8 cellular contexts compared by ENCODE assay signal in the genomic region with DNA sequence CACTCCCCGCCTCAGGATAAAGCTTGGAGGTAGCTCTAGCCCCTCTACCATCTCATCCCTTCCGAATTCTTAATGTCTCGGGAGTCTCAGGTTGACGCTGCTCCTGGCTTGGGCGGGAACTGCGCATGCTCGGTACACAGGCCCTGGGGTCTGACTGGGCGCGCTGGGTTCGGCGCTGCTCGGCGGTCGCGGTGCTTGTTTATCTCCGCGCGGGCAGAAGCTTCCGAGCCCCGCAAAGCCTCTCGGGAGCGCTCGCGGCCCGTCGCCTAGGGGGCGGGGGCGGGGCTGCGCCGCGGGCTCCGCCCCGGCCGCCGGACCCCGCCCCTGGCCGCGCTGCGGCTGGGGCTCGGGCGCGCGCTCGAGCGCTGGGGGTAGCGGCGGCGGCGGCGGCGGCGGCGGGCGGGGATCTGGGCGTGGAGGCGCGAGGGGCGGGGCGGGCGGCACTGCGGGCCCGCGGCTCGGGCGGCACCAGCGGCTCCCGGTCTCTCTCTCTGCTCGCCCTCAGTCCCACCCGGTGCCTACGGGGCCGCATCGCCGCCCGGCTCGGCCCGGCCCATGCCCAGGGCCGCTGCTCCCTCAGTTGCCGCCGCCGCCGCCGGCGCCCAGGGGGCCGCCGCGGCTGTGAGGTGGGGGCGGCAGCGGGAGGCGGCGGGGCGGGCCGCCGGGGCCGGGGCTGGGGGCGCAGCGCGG. TPM values are rescaled to one million over a fixed set of nuclear protein-coding genes. Genes with fewer than 3 reads are reported as not detected.
DNase-seq lines count a peak whose midpoint lies in the region; ATAC-seq and TF ChIP-seq lines count a peak whose summit lies in the region.

RAP2A (plus strand) TSS at position 443 of the 690 bp plus-strand sequence. CDS start 302 bp downstream, outside the sequence.

- no peaks in the 10 kb centered on the region for H3K9me3 Mint-ChIP-seq in activated naive CD4-positive, alpha-beta T cell treated with anti-CD3 and anti-CD28 coated beads, Interleukin-2, amount 50 U/mL, for 24 hours

- TF ChIP-seq CTCF in omental fat pad (IDR thresholded peaks at IDR 0.05) = no peak

- peak; percentile 41 for ATAC-seq in HG02571 (IDR thresholded peaks at IDR 0.05; ENCODE audit: unreplicated experiment)
- peak; percentile 74 for ATAC-seq in SK-N-SH treated with all-trans-retinoic acid at 6 μM for 48 hours
- ATAC-seq in omental fat pad (ENCODE audit: low FRiP score) = peak; percentile 76

- H3K27ac ChIP-seq in temporal lobe (ENCODE audit: low read depth, low read length) = peak within 1 kb of the TSS; percentile 99

- H3K27me3 Mint-ChIP-seq in activated naive CD4-positive, alpha-beta T cell treated with anti-CD3 and anti-CD28 coated beads, Interleukin-2, amount 50 U/mL, for 24 hours = peaks cover 1% of the 10 kb centered on the region

- no peaks in the 10 kb centered on the region for H3K36me3 Mint-ChIP-seq in activated naive CD4-positive, alpha-beta T cell treated with anti-CD3 and anti-CD28 coated beads, Interleukin-2, amount 50 U/mL, for 24 hours

- H3K27ac Mint-ChIP-seq in activated naive CD4-positive, alpha-beta T cell treated with anti-CD3 and anti-CD28 coated beads, Interleukin-2, amount 50 U/mL, for 24 hours = peak within 1 kb of the TSS; percentile 98

- peak; percentile 45 for DNase-seq in GM04503 (ENCODE audit: low read depth)
- DNase-seq in NCI-H1048 (lab: John Stamatoyannopoulos, UW) = peak; percentile 84
- peak; percentile 52 for DNase-seq in glomerular endothelial cell (ENCODE audit: extremely low read depth, low read depth, low spot score)
- peak; percentile 44 for DNase-seq in omental fat pad (ENCODE audit: low spot score)

- peaks cover 27% of the 10 kb centered on the region for H3K4me1 Mint-ChIP-seq in activated naive CD4-positive, alpha-beta T cell treated with anti-CD3 and anti-CD28 coated beads, Interleukin-2, amount 50 U/mL, for 24 hours

- peak within 1 kb of the TSS; percentile 94 for H3K4me3 Mint-ChIP-seq in activated naive CD4-positive, alpha-beta T cell treated with anti-CD3 and anti-CD28 coated beads, Interleukin-2, amount 50 U/mL, for 24 hours

TF ChIP-seq in SK-N-SH treated with all-trans-retinoic acid at 6 μM for 48 hours, 23 proteins besides CTCF, POLR2A, EP300 and RAD21:
- TF ChIP-seq ZC3H10 (CRISPR knock-in tag; IDR thresholded peaks at IDR 0.05) (no peak), ZNF70 (CRISPR knock-in tag; IDR thresholded peaks at IDR 0.05) (0 out of 2 replicates have a peak, but pooled peaks have one; percentile 7)
TF ChIP-seq in SK-N-SH treated with all-trans-retinoic acid at 6 μM for 48 hours: peak in this region for 1.

RNA-seq across cellular contexts. Expression of gene RAP2A, which starts in this region (rescaled TPM):
- total RNA-seq in glomerular endothelial cell (40.0 and 47.9 TPM in 2 replicates), omental fat pad (10 to 100 TPM; 18.2 to 42.9 (median 29.6) TPM), temporal lobe (158 TPM)

Comparison
In these comparisons a context has a peak if more than half of its experiments do, and no peak if none do; other contexts are left out.
1. Peak in every context shown above with its lines: DNase-seq, ATAC-seq and H3K27ac ChIP-seq.